ENCODE assay signal across 26 cellular contexts in the genomic region with DNA sequence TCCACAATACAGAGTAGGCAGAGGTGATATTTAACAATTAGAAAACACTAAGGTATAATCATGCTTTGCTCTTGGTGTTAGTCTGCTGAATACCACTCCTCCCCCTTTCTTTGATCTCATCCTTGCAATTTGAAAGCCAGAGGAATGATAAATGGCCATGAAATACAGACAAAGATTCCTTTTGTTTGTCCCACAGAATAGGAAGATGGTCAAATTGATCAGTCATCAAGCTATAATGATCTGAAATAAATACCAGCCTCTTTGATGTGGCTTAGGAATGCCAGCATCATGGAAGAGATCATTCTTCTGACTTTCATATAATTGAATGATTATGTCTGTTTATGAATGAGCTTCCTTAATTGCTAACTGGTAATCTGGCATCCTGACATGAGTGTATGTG.
"Had no signal": no experiment of that assay in that cellular context is flagged by ENCODE, and none has a peak within 500 bp of the region (broad histone marks: within the 10 kb centered on the region; RNA-seq: fewer than 3 reads in every experiment).

No MANE protein-coding gene starts in this region.

- H3K27ac Mint-ChIP-seq: dendritic cell treated with granulocyte-macrophage colony-stimulating factor and Interleukin-4, amounts not matched to agents 40 ng/mL and 50 ng/mL, for 4 days; naive thymus-derived CD4-positive, alpha-beta T cell; progenitor cell of endocrine pancreas; stimulated activated naive CD8-positive, alpha-beta T cell treated with anti-CD3 and anti-CD28 coated beads, Interleukin-15, amount 100 ng/mL, for 72 hours had no signal

- H3K79me2 ChIP-seq: parathyroid adenoma had no signal

- H3K9me3 Mint-ChIP-seq: dendritic cell treated with granulocyte-macrophage colony-stimulating factor and Interleukin-4, amounts not matched to agents 40 ng/mL and 50 ng/mL, for 4 days had no signal

- H3K36me3 ChIP-seq: colonic mucosa, esophagus muscularis mucosa, heart right ventricle, left lung, right lobe of liver, suprapubic skin, transverse colon, upper lobe of right lung, uterus had no signal

- H3K4me1 Mint-ChIP-seq: naive thymus-derived CD4-positive, alpha-beta T cell; stimulated activated naive CD8-positive, alpha-beta T cell treated with anti-CD3 and anti-CD28 coated beads, Interleukin-15, amount 100 ng/mL, for 72 hours had no signal

- H3K4me3 ChIP-seq: colonic mucosa, esophagus muscularis mucosa, heart right ventricle, left lung, right lobe of liver, suprapubic skin, transverse colon, upper lobe of right lung, uterus had no signal

- H3K27ac ChIP-seq: colonic mucosa, esophagus muscularis mucosa, foreskin keratinocyte, heart right ventricle, left lung, parathyroid adenoma, right lobe of liver, suprapubic skin, transverse colon, upper lobe of right lung, uterus had no signal

- DNase-seq: colonic mucosa; effector memory CD4-positive, alpha-beta T cell; foreskin keratinocyte; glutamatergic neuron; heart right ventricle; hippocampal formation; left cardiac atrium; left lung; mammary epithelial cell; mesendoderm; midbrain; naive thymus-derived CD4-positive, alpha-beta T cell; right lobe of liver; small intestine; stimulated activated CD4-positive, alpha-beta T cell treated with anti-CD3 and anti-CD28 coated beads, Interleukin-15, amount 100 ng/mL, for 24 hours; stimulated activated CD4-positive, alpha-beta T cell treated with anti-CD3 and anti-CD28 coated beads, Interleukin-2, amount 100 ng/mL, for 48 hours; stimulated activated naive CD4-positive, alpha-beta T cell; stimulated activated naive CD8-positive, alpha-beta T cell treated with anti-CD3 and anti-CD28 coated beads, Interleukin-15, amount 100 ng/mL, for 72 hours; transverse colon; upper lobe of right lung; uterus had no signal

- H3K27me3 Mint-ChIP-seq: dendritic cell treated with granulocyte-macrophage colony-stimulating factor and Interleukin-4, amounts not matched to agents 40 ng/mL and 50 ng/mL, for 4 days; naive thymus-derived CD4-positive, alpha-beta T cell; progenitor cell of endocrine pancreas; stimulated activated naive CD8-positive, alpha-beta T cell treated with anti-CD3 and anti-CD28 coated beads, Interleukin-15, amount 100 ng/mL, for 72 hours had no signal

- H3K4me3 Mint-ChIP-seq: dendritic cell treated with granulocyte-macrophage colony-stimulating factor and Interleukin-4, amounts not matched to agents 40 ng/mL and 50 ng/mL, for 4 days; naive thymus-derived CD4-positive, alpha-beta T cell; stimulated activated naive CD8-positive, alpha-beta T cell treated with anti-CD3 and anti-CD28 coated beads, Interleukin-15, amount 100 ng/mL, for 72 hours had no signal

- H3K27me3 ChIP-seq: colonic mucosa, esophagus muscularis mucosa, foreskin keratinocyte, heart right ventricle, left lung, right lobe of liver, suprapubic skin, transverse colon, upper lobe of right lung, uterus had no signal

- H3K4me1 ChIP-seq: colonic mucosa, esophagus muscularis mucosa, left lung, parathyroid adenoma, right lobe of liver, suprapubic skin, transverse colon, upper lobe of right lung, uterus had no signal

- H3K9me3 ChIP-seq: colonic mucosa, esophagus muscularis mucosa, heart right ventricle, left lung, right lobe of liver, suprapubic skin, transverse colon, upper lobe of right lung, uterus had no signal

- H2AFZ ChIP-seq: parathyroid adenoma had no signal

- H3K9ac ChIP-seq: parathyroid adenoma had no signal

- ATAC-seq: foreskin keratinocyte; heart right ventricle; left cardiac atrium; left lung; naive thymus-derived CD4-positive, alpha-beta T cell; right lobe of liver; stimulated activated naive CD8-positive, alpha-beta T cell treated with anti-CD3 and anti-CD28 coated beads, Interleukin-15, amount 100 ng/mL, for 72 hours; upper lobe of right lung had no signal

- H3K36me3 Mint-ChIP-seq: naive thymus-derived CD4-positive, alpha-beta T cell had no signal
